In the genomic region with DNA sequence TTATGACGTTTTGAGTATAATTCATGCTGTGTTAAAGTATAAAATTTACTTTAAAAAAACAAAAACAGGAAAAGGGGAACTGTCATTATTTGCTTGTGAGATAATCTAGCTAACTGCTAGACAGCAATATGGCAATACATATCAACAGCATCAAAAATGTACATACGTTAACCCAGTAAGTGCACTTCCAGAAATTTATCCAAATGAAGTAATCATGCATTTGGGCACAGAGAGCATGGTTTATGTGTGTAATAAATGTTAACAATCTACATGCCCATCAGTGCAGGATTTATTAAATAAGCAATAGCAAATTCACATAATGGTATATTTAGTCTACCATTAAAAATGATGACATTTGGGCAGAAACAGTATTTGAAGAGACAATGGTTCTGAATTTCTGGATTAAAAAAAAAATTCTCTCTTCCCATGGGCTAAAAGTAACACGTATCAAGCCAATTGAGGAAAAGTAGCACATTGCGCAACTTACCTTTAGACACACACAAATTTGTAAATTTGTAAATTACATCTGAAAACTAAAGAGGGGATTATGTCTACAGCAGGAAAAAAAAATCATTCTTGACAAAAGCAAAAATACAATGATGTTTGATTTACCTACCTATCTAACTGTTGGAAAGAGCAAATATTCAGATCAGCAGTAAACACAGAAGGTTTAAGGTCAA, we compare ENCODE assay signal across 2 cellular contexts.
TF ChIP-seq lines count a peak whose summit lies in the region.

No MANE protein-coding gene starts in this region.

TF ChIP-seq in HEK293, 187 proteins besides CTCF, POLR2A, EP300 and RAD21 (continued from another document):
- no peak for TF ChIP-seq MZF1 (tag by site-specific recombination; IDR thresholded peaks at IDR 0.05; ENCODE audit: borderline replicate concordance)

TF ChIP-seq in SK-N-SH, 30 proteins besides CTCF, POLR2A, EP300 and RAD21:
- TF ChIP-seq, protein P1, sequence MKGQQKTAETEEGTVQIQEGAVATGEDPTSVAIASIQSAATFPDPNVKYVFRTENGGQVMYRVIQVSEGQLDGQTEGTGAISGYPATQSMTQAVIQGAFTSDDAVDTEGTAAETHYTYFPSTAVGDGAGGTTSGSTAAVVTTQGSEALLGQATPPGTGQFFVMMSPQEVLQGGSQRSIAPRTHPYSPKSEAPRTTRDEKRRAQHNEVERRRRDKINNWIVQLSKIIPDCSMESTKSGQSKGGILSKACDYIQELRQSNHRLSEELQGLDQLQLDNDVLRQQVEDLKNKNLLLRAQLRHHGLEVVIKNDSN (IDR thresholded peaks at IDR 0.05; ENCODE audit: borderline replicate concordance, low read depth), result no peak
- TF ChIP-seq GATA2 (CRISPR knock-in tag; IDR thresholded peaks at IDR 0.05) (peak; percentile 98), TCF12 (IDR thresholded peaks at IDR 0.05) (peak; percentile 61; the same call in 1 of the 2 replicates), TEAD4 (IDR thresholded peaks at IDR 0.05; ENCODE audit: borderline replicate concordance, insufficient read depth) (peak; percentile 44; the same call in 1 of the 2 replicates), MXI1 (IDR thresholded peaks at IDR 0.05; ENCODE audit: low read depth, low read length) (peak; percentile 77; the same call in 1 of the 2 replicates), NFIC (IDR thresholded peaks at IDR 0.05; ENCODE audit: borderline replicate concordance) (no peak), POLR2AphosphoS5 (IDR thresholded peaks at IDR 0.05; ENCODE audit: low read depth, low read length) (no peak), EZH2phosphoT487 (IDR thresholded peaks at IDR 0.05; ENCODE audit: borderline replicate concordance, low read depth) (no peak), SIN3A (IDR thresholded peaks at IDR 0.05; ENCODE audit: borderline replicate concordance, low read depth, low read length) (no peak), FOXJ3 (CRISPR knock-in tag; IDR thresholded peaks at IDR 0.05) (peak; percentile 80; the same call in 1 of the 2 replicates), CHD2 (IDR thresholded peaks at IDR 0.05; ENCODE audit: low read length, partially characterized antibody) (peak; percentile 92), TAF1 (IDR thresholded peaks at IDR 0.05; ENCODE audit: borderline replicate concordance, low read depth, low read length) (no peak), RCOR1 (IDR thresholded peaks at IDR 0.05; ENCODE audit: low read length) (peak; percentile 90; the same call in 1 of the 2 replicates), JUND (IDR thresholded peaks at IDR 0.05) (no peak)
- TF ChIP-seq, protein P2, sequence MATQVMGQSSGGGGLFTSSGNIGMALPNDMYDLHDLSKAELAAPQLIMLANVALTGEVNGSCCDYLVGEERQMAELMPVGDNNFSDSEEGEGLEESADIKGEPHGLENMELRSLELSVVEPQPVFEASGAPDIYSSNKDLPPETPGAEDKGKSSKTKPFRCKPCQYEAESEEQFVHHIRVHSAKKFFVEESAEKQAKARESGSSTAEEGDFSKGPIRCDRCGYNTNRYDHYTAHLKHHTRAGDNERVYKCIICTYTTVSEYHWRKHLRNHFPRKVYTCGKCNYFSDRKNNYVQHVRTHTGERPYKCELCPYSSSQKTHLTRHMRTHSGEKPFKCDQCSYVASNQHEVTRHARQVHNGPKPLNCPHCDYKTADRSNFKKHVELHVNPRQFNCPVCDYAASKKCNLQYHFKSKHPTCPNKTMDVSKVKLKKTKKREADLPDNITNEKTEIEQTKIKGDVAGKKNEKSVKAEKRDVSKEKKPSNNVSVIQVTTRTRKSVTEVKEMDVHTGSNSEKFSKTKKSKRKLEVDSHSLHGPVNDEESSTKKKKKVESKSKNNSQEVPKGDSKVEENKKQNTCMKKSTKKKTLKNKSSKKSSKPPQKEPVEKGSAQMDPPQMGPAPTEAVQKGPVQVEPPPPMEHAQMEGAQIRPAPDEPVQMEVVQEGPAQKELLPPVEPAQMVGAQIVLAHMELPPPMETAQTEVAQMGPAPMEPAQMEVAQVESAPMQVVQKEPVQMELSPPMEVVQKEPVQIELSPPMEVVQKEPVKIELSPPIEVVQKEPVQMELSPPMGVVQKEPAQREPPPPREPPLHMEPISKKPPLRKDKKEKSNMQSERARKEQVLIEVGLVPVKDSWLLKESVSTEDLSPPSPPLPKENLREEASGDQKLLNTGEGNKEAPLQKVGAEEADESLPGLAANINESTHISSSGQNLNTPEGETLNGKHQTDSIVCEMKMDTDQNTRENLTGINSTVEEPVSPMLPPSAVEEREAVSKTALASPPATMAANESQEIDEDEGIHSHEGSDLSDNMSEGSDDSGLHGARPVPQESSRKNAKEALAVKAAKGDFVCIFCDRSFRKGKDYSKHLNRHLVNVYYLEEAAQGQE (IDR thresholded peaks at IDR 0.05; ENCODE audit: low read depth, low read length), result no peak
- TF ChIP-seq, protein P3, sequence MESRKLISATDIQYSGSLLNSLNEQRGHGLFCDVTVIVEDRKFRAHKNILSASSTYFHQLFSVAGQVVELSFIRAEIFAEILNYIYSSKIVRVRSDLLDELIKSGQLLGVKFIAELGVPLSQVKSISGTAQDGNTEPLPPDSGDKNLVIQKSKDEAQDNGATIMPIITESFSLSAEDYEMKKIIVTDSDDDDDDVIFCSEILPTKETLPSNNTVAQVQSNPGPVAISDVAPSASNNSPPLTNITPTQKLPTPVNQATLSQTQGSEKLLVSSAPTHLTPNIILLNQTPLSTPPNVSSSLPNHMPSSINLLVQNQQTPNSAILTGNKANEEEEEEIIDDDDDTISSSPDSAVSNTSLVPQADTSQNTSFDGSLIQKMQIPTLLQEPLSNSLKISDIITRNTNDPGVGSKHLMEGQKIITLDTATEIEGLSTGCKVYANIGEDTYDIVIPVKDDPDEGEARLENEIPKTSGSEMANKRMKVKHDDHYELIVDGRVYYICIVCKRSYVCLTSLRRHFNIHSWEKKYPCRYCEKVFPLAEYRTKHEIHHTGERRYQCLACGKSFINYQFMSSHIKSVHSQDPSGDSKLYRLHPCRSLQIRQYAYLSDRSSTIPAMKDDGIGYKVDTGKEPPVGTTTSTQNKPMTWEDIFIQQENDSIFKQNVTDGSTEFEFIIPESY (IDR thresholded peaks at IDR 0.05; ENCODE audit: borderline replicate concordance, low read depth), result no peak
